Comparison of ENCODE assay signal across 8 cellular contexts in the genomic region with DNA sequence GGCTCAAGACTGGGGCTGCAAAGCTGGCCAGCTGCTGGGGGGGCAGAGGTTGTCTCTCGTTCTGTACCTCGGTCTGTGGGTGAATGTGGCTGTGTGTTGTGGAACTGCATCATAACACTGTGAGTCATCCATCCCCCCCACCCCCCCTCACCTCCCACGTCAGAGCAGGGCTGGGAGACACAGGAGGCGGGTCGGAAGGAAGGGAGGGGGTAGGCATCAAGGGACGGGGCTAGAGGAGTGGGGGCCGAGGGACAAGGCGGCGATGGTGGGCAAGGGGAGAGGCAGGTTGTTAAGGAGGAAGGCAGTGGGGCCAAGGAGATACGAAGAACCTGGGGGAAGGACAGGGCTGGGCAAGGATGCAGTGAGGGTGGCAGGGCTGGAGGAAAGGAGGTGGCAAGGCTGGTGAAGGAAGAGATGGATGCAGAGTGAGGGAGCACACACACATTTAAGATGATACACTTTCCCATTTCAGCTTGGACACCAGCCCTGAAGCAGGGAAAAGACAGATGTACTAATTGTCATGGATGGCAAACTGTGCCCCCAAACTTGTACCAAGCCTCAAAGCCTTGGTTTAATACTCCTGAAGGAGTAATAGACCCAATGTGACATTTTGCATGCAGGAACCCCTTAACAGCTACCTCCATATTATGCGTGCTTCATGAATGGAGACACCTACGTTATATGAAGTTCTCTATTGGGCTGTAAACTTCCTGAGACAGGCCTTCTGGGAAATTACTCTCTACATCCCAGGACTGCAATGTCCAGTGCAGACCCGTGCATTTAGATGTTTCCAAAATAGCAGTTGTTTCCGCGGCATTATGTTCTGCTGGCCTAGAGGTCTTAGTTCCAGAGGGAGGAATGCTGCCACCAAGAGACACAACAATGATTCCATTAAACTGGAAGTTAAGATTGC. TPM values are rescaled to one million over a fixed set of nuclear protein-coding genes. Genes with fewer than 3 reads are reported as not detected.
A peak's percentile ranks its signal among the peaks of the same experiment; 100 is the strongest.
DNase-seq lines count a peak whose midpoint lies in the region; ATAC-seq lines count a peak whose summit lies in the region.

A gene with protein sequence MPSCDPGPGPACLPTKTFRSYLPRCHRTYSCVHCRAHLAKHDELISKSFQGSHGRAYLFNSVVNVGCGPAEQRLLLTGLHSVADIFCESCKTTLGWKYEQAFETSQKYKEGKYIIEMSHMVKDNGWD (minus strand): TSS at position 87 of the 913 bp plus-strand sequence. CDS start 2,805 bp downstream, outside the sequence.

- ATAC-seq in GM18868 (IDR thresholded peaks at IDR 0.05; ENCODE audit: unreplicated experiment) (peak; percentile 54), esophagus mucosa (peak; percentile 43), HG03097 (IDR thresholded peaks at IDR 0.05; ENCODE audit: low FRiP score, unreplicated experiment) (no peak), GM21526 (IDR thresholded peaks at IDR 0.05; ENCODE audit: low FRiP score, unreplicated experiment) (no peak)
- peak; percentile 70 for ATAC-seq in stimulated activated naive CD8-positive, alpha-beta T cell treated with anti-CD3 and anti-CD28 coated beads, Interleukin-15, Interleukin-2, amounts not matched to agents 100 U/mL and 50 U/mL, for 24 hours

- peak within 1 kb of the TSS; percentile 86 for H3K4me3 Mint-ChIP-seq in activated T-helper 1 cell treated with anti-CD3 and anti-CD28 coated beads, Interleukin-12 subunit alpha, Interleukin-12 subunit beta, Interleukin-2, Interleukin-4 antibody, amounts not matched to agents 30 ng/mL and 10 ng/mL and 1 ng/mL, durations not matched to agents 14 hours and 24 hours and 36 hours

- intact Hi-C loops in activated T-helper 1 cell treated with anti-CD3 and anti-CD28 coated beads, Interleukin-12 subunit alpha, Interleukin-12 subunit beta, Interleukin-2, Interleukin-4 antibody, amounts not matched to agents 30 ng/mL and 10 ng/mL and 1 ng/mL, durations not matched to agents 14 hours and 24 hours and 36 hours (cut with micrococcal nuclease): loop anchor here (1.0 to 5.0 kb wide), 5 partner anchors 7 to 872 kb away; partner anchors contain the start of genes CLP1, TIMM10 and ZDHHC5

- H3K27ac Mint-ChIP-seq in activated T-helper 1 cell treated with anti-CD3 and anti-CD28 coated beads, Interleukin-12 subunit alpha, Interleukin-12 subunit beta, Interleukin-2, Interleukin-4 antibody, amounts not matched to agents 30 ng/mL and 10 ng/mL and 1 ng/mL, durations not matched to agents 14 hours and 24 hours and 36 hours: peak within 1 kb of the TSS; percentile 55

- H3K36me3 Mint-ChIP-seq in activated T-helper 1 cell treated with anti-CD3 and anti-CD28 coated beads, Interleukin-12 subunit alpha, Interleukin-12 subunit beta, Interleukin-2, Interleukin-4 antibody, amounts not matched to agents 30 ng/mL and 10 ng/mL and 1 ng/mL, durations not matched to agents 14 hours and 24 hours and 36 hours (ENCODE audit: low read depth): peaks cover 4% of the 10 kb centered on the region

- H3K9me3 Mint-ChIP-seq in activated T-helper 1 cell treated with anti-CD3 and anti-CD28 coated beads, Interleukin-12 subunit alpha, Interleukin-12 subunit beta, Interleukin-2, Interleukin-4 antibody, amounts not matched to agents 30 ng/mL and 10 ng/mL and 1 ng/mL, durations not matched to agents 14 hours and 24 hours and 36 hours: no peaks in the 10 kb centered on the region

- H3K27me3 Mint-ChIP-seq in activated T-helper 1 cell treated with anti-CD3 and anti-CD28 coated beads, Interleukin-12 subunit alpha, Interleukin-12 subunit beta, Interleukin-2, Interleukin-4 antibody, amounts not matched to agents 30 ng/mL and 10 ng/mL and 1 ng/mL, durations not matched to agents 14 hours and 24 hours and 36 hours (ENCODE audit: insufficient read depth): peaks cover 31% of the 10 kb centered on the region

- DNase-seq in NOMO-1 treated with dmso at 0.1 percent for 144 hours (lab: John Stamatoyannopoulos, UW; ENCODE audit: unreplicated experiment) (peak; percentile 10), myocyte (ENCODE audit: low read depth) (peak; percentile 69)
- peak; percentile 49 for DNase-seq in activated T-helper 1 cell treated with anti-CD3 and anti-CD28 coated beads, Interleukin-12 subunit alpha, Interleukin-12 subunit beta, Interleukin-2, Interleukin-4 antibody, amounts not matched to agents 30 ng/mL and 10 ng/mL and 1 ng/mL, durations not matched to agents 14 hours and 24 hours and 36 hours (ENCODE audit: low spot score)
- peak; percentile 56 for DNase-seq in stimulated activated naive CD8-positive, alpha-beta T cell treated with anti-CD3 and anti-CD28 coated beads, Interleukin-15, Interleukin-2, amounts not matched to agents 100 U/mL and 50 U/mL, for 24 hours

- peaks cover 41% of the 10 kb centered on the region for H3K4me1 Mint-ChIP-seq in activated T-helper 1 cell treated with anti-CD3 and anti-CD28 coated beads, Interleukin-12 subunit alpha, Interleukin-12 subunit beta, Interleukin-2, Interleukin-4 antibody, amounts not matched to agents 30 ng/mL and 10 ng/mL and 1 ng/mL, durations not matched to agents 14 hours and 24 hours and 36 hours (ENCODE audit: low read depth)

RNA-seq across cellular contexts. Expression of the gene that starts here (rescaled TPM):
- total RNA-seq in activated T-helper 1 cell treated with anti-CD3 and anti-CD28 coated beads, Interleukin-12 subunit alpha, Interleukin-12 subunit beta, Interleukin-2, Interleukin-4 antibody, amounts not matched to agents 30 ng/mL and 10 ng/mL and 1 ng/mL, durations not matched to agents 14 hours and 24 hours and 36 hours: 0.26 and 0.39 TPM in 2 replicates
- total RNA-seq in esophagus mucosa (not detected), myocyte (1.2 and 2.2 TPM in 2 replicates)
- polyA plus RNA-seq in myocyte (2012): 1.7 TPM

Comparison
In these comparisons a context has a peak if more than half of its experiments do, and no peak if none do; other contexts are left out.
1. Peak in DNase-seq in activated T-helper 1 cell treated with anti-CD3 and anti-CD28 coated beads, Interleukin-12 subunit alpha, Interleukin-12 subunit beta, Interleukin-2, Interleukin-4 antibody, amounts not matched to agents 30 ng/mL and 10 ng/mL and 1 ng/mL, durations not matched to agents 14 hours and 24 hours and 36 hours; RNA of the gene not detected or under 1 TPM.
2. Peak in ATAC-seq in esophagus mucosa; RNA of the gene not detected or under 1 TPM.
3. ATAC-seq: peak in GM18868 (single experiment) and stimulated activated naive CD8-positive, alpha-beta T cell treated with anti-CD3 and anti-CD28 coated beads, Interleukin-15, Interleukin-2, amounts not matched to agents 100 U/mL and 50 U/mL, for 24 hours (single experiment); none in HG03097 (single experiment) and GM21526 (single experiment).
4. DNase-seq: peak in every context shown above with its lines; median percentile 69 in myocyte; 56 in stimulated activated naive CD8-positive, alpha-beta T cell treated with anti-CD3 and anti-CD28 coated beads, Interleukin-15, Interleukin-2, amounts not matched to agents 100 U/mL and 50 U/mL, for 24 hours; 49 in activated T-helper 1 cell treated with anti-CD3 and anti-CD28 coated beads, Interleukin-12 subunit alpha, Interleukin-12 subunit beta, Interleukin-2, Interleukin-4 antibody, amounts not matched to agents 30 ng/mL and 10 ng/mL and 1 ng/mL, durations not matched to agents 14 hours and 24 hours and 36 hours; 10 in NOMO-1 treated with dmso at 0.1 percent for 144 hours.